8 cellular contexts compared by ENCODE assay signal in genomic region chr10:121926669-121927360, GRCh38. TPM values are rescaled to one million over a fixed set of nuclear protein-coding genes. Genes with fewer than 3 reads are reported as not detected.
DNase-seq lines count a peak whose midpoint lies in the region; ATAC-seq and FAIRE-seq lines count a peak whose summit lies in the region.

No MANE protein-coding gene starts in this region.

- peak overlapping the region; percentile 91 for H3K9ac ChIP-seq in muscle layer of colon (ENCODE audit: low read length)

- H3K36me3 ChIP-seq in SJCRH30 (peaks cover 4% of the 10 kb centered on the region; the same call in 1 of the 2 replicates), muscle layer of colon (ENCODE audit: insufficient read depth, low read length) (peaks cover 10% of the 10 kb centered on the region)

- H3K4me1 Mint-ChIP-seq in stimulated activated naive CD8-positive, alpha-beta T cell treated with anti-CD3 and anti-CD28 coated beads, Interleukin-15, Interleukin-2, amounts not matched to agents 100 ng/mL and 50 ng/mL, for 24 hours (ENCODE audit: low read depth) = peaks cover 33% of the 10 kb centered on the region
- H3K4me1 Mint-ChIP-seq in effector memory CD8-positive, alpha-beta T cell (ENCODE audit: low read depth in 2 of 2) = peaks cover 15 to 36% of the 10 kb centered on the region in 2 donors

- no peaks in the 10 kb centered on the region for H3K27me3 ChIP-seq in SJCRH30
- no peaks in the 10 kb centered on the region for H3K27me3 ChIP-seq in muscle layer of colon (ENCODE audit: control insufficient read depth in 1 of 2, insufficient read depth in 2 of 2, low read length in 2 of 2)

- H3K27me3 Mint-ChIP-seq in stimulated activated naive CD8-positive, alpha-beta T cell treated with anti-CD3 and anti-CD28 coated beads, Interleukin-15, Interleukin-2, amounts not matched to agents 100 ng/mL and 50 ng/mL, for 24 hours = no peaks in the 10 kb centered on the region
- H3K27me3 Mint-ChIP-seq in effector memory CD8-positive, alpha-beta T cell = no peaks in the 10 kb centered on the region

- H3K4me3 ChIP-seq in SJCRH30 (peak overlapping the region; percentile 96), muscle layer of colon (ENCODE audit: low read depth in 1 of 2, low read length in 2 of 2) (peak overlapping the region; percentile 65 to 99)

- no peak for FAIRE-seq in urothelium cell line (lab: Jason Lieb, UNC)

- no peaks in the 10 kb centered on the region for H3K9me3 Mint-ChIP-seq in stimulated activated naive CD8-positive, alpha-beta T cell treated with anti-CD3 and anti-CD28 coated beads, Interleukin-15, Interleukin-2, amounts not matched to agents 100 ng/mL and 50 ng/mL, for 24 hours
- H3K9me3 Mint-ChIP-seq in effector memory CD8-positive, alpha-beta T cell = no peaks in the 10 kb centered on the region

- no peak for DNase-seq in stimulated activated naive CD8-positive, alpha-beta T cell treated with anti-CD3 and anti-CD28 coated beads, Interleukin-15, Interleukin-2, amounts not matched to agents 100 U/mL and 50 U/mL, for 24 hours
- DNase-seq in SJCRH30 (peak in 1 of 2 experiments; percentile 46), urothelium cell line (ENCODE audit: low spot score) (no peak)
- DNase-seq in effector memory CD8-positive, alpha-beta T cell = peak in 1 of 3 experiments; percentile 4

- peaks cover 8% of the 10 kb centered on the region for H3K4me1 ChIP-seq in SJCRH30
- H3K4me1 ChIP-seq in muscle layer of colon (ENCODE audit: insufficient read depth, low read length) = peaks cover 17% of the 10 kb centered on the region

- peak overlapping the region; percentile 93 for H3K4me3 Mint-ChIP-seq in stimulated activated naive CD8-positive, alpha-beta T cell treated with anti-CD3 and anti-CD28 coated beads, Interleukin-15, Interleukin-2, amounts not matched to agents 100 ng/mL and 50 ng/mL, for 24 hours
- peak overlapping the region; percentile 86 for H3K4me3 Mint-ChIP-seq in effector memory CD8-positive, alpha-beta T cell

- H3K9me3 ChIP-seq in SJCRH30 (replicated peaks) = no peaks in the 10 kb centered on the region
- H3K9me3 ChIP-seq in muscle layer of colon (ENCODE audit: low read length) = no peaks in the 10 kb centered on the region

- no peak for ATAC-seq in stimulated activated naive CD8-positive, alpha-beta T cell treated with anti-CD3 and anti-CD28 coated beads, Interleukin-15, Interleukin-2, amounts not matched to agents 100 U/mL and 50 U/mL, for 24 hours
- ATAC-seq in HG02970 (IDR thresholded peaks at IDR 0.05; ENCODE audit: low FRiP score, unreplicated experiment) (peak; percentile 4), HG02798 (IDR thresholded peaks at IDR 0.05; ENCODE audit: poor library complexity, unreplicated experiment) (no peak)
- ATAC-seq in effector memory CD8-positive, alpha-beta T cell (replicated peaks) = peak; percentile 4

- peak overlapping the region; percentile 93 for H3K27ac Mint-ChIP-seq in stimulated activated naive CD8-positive, alpha-beta T cell treated with anti-CD3 and anti-CD28 coated beads, Interleukin-15, Interleukin-2, amounts not matched to agents 100 ng/mL and 50 ng/mL, for 24 hours
- H3K27ac Mint-ChIP-seq in effector memory CD8-positive, alpha-beta T cell = peak overlapping the region; percentile 91 to 92

- H3K27ac ChIP-seq in SJCRH30 = peak overlapping the region; percentile 95; the same call in 1 of the 2 replicates
- H3K27ac ChIP-seq in muscle layer of colon (ENCODE audit: low read depth, low read length) = peak overlapping the region; percentile 99

- peaks cover 18% of the 10 kb centered on the region for H3K36me3 Mint-ChIP-seq in stimulated activated naive CD8-positive, alpha-beta T cell treated with anti-CD3 and anti-CD28 coated beads, Interleukin-15, Interleukin-2, amounts not matched to agents 100 ng/mL and 50 ng/mL, for 24 hours (ENCODE audit: low read depth)
- peaks cover 20% of the 10 kb centered on the region for H3K36me3 Mint-ChIP-seq in effector memory CD8-positive, alpha-beta T cell (ENCODE audit: insufficient read depth)

RNA-seq across cellular contexts. Expression of gene ATE1, which starts 1.0 kb away (rescaled TPM):
- 24.4 and 27.8 TPM in 2 replicates for total RNA-seq in SJCRH30 (2014; rRNA removed; shearing (Covaris generic))

RNA-seq across cellular contexts. Expression of gene NSMCE4A, which starts 48.2 kb away (rescaled TPM):
- 85.3 and 87.2 TPM in 2 replicates for total RNA-seq in SJCRH30 (2014; rRNA removed; shearing (Covaris generic))

Comparison
In these comparisons a context has a peak if more than half of its experiments do, and no peak if none do; other contexts are left out.
1. ATAC-seq: peak in HG02970 (single experiment) and effector memory CD8-positive, alpha-beta T cell (single experiment); none in stimulated activated naive CD8-positive, alpha-beta T cell treated with anti-CD3 and anti-CD28 coated beads, Interleukin-15, Interleukin-2, amounts not matched to agents 100 U/mL and 50 U/mL, for 24 hours (single experiment) and HG02798 (single experiment).